In the genomic region with DNA sequence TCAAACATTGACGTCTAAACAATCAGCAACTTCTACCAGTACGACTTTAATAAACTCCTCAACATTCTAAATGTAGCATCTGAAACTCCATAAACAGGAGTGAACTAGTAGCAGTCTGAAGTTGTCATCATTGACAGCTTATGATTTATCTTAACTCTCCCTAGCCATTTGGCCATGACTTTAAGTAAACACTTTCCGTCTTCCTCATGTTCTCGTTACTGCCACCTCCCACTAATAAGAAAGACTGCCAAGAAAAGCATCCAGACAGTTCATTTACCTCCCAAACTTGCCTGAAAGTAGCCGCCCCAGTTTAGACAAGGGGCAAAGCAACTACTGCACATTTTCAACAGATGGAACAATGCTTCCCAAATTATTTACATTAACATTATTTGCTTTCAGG, we compare ENCODE assay signal across 20 cellular contexts.
"Had no signal": no experiment of that assay in that cellular context is flagged by ENCODE, and none has a peak within 500 bp of the region (broad histone marks: within the 10 kb centered on the region; RNA-seq: fewer than 3 reads in every experiment).

No MANE protein-coding gene starts in this region.

- H3K27me3 Mint-ChIP-seq: activated B cell treated with CpG ODN at 0.5 μM for 24 hours; activated CD4-positive, alpha-beta T cell treated with anti-CD3 and anti-CD28 coated beads for 36 hours; activated naive CD8-positive, alpha-beta T cell treated with anti-CD3 and anti-CD28 coated beads, Interleukin-2, amount 10 ng/mL, durations not matched to agents 7 days and 5 days; naive thymus-derived CD8-positive, alpha-beta T cell; T-helper 17 cell had no signal

- H3K4me3 ChIP-seq: left lung, thoracic aorta, upper lobe of left lung had no signal

- H3K9me3 ChIP-seq: thoracic aorta, upper lobe of left lung had no signal

- H3K36me3 Mint-ChIP-seq: activated naive CD8-positive, alpha-beta T cell treated with anti-CD3 and anti-CD28 coated beads, Interleukin-2, amount 10 ng/mL, durations not matched to agents 7 days and 5 days had no signal

- H3K27ac Mint-ChIP-seq: activated B cell treated with CpG ODN at 0.5 μM for 24 hours; activated CD4-positive, alpha-beta T cell treated with anti-CD3 and anti-CD28 coated beads for 36 hours; activated naive CD4-positive, alpha-beta T cell treated with anti-CD3 and anti-CD28 coated beads for 36 hours; activated naive CD8-positive, alpha-beta T cell treated with anti-CD3 and anti-CD28 coated beads, Interleukin-2, amount 10 ng/mL, durations not matched to agents 7 days and 5 days; naive thymus-derived CD8-positive, alpha-beta T cell; progenitor cell of endocrine pancreas; T-helper 17 cell had no signal

- H3K4me1 ChIP-seq: left lung had no signal

- H3K27ac ChIP-seq: left lung, thoracic aorta, upper lobe of left lung had no signal

- ATAC-seq: activated CD4-positive, alpha-beta T cell treated with anti-CD3 and anti-CD28 coated beads for 36 hours; left lung; naive thymus-derived CD8-positive, alpha-beta T cell; T-helper 17 cell had no signal

- H3K4me1 Mint-ChIP-seq: activated B cell treated with CpG ODN at 0.5 μM for 24 hours; activated CD4-positive, alpha-beta T cell treated with anti-CD3 and anti-CD28 coated beads for 36 hours; activated naive CD8-positive, alpha-beta T cell treated with anti-CD3 and anti-CD28 coated beads, Interleukin-2, amount 10 ng/mL, durations not matched to agents 7 days and 5 days had no signal

- H3K27me3 ChIP-seq: left lung, upper lobe of left lung had no signal

- H3K4me3 Mint-ChIP-seq: activated B cell treated with CpG ODN at 0.5 μM for 24 hours; activated CD4-positive, alpha-beta T cell treated with anti-CD3 and anti-CD28 coated beads for 36 hours; activated naive CD4-positive, alpha-beta T cell treated with anti-CD3 and anti-CD28 coated beads for 36 hours; activated naive CD8-positive, alpha-beta T cell treated with anti-CD3 and anti-CD28 coated beads, Interleukin-2, amount 10 ng/mL, durations not matched to agents 7 days and 5 days; naive thymus-derived CD8-positive, alpha-beta T cell; T-helper 17 cell had no signal

- H3K36me3 ChIP-seq: left lung, thoracic aorta, upper lobe of left lung had no signal

- H3K9me3 Mint-ChIP-seq: activated B cell treated with CpG ODN at 0.5 μM for 24 hours; activated naive CD4-positive, alpha-beta T cell treated with anti-CD3 and anti-CD28 coated beads for 36 hours; activated naive CD8-positive, alpha-beta T cell treated with anti-CD3 and anti-CD28 coated beads, Interleukin-2, amount 10 ng/mL, durations not matched to agents 7 days and 5 days; naive thymus-derived CD8-positive, alpha-beta T cell had no signal

- DNase-seq: activated B cell treated with CpG ODN at 0.5 μM for 24 hours; activated CD4-positive, alpha-beta T cell treated with anti-CD3 and anti-CD28 coated beads for 36 hours; activated CD4-positive, alpha-beta T cell treated with anti-CD3 and anti-CD28 coated beads, Interleukin-2, amount 50 U/mL, for 48 hours; activated CD8-positive, alpha-beta memory T cell treated with anti-CD3 and anti-CD28 coated beads, Interleukin-2, amount 50 U/mL, for 48 hours; activated naive CD4-positive, alpha-beta T cell treated with anti-CD3 and anti-CD28 coated beads for 36 hours; activated naive CD8-positive, alpha-beta T cell treated with anti-CD3 and anti-CD28 coated beads, Interleukin-2, amount 10 ng/mL, durations not matched to agents 7 days and 5 days; activated T-cell treated with anti-CD3 and anti-CD28 coated beads, Interleukin-2, amount 50 U/mL, for 48 hours; amniotic stem cell; dermis blood vessel endothelial cell; effector CD8-positive, alpha-beta T cell; kidney; left lung; naive thymus-derived CD8-positive, alpha-beta T cell; stimulated activated CD4-positive, alpha-beta T cell treated with anti-CD3 and anti-CD28 coated beads, Interleukin-4, amount 100 ng/mL, for 24 hours; stimulated activated naive CD4-positive, alpha-beta T cell treated with Interleukin-2 at 50 U/mL for 16 hours; SW 1271; T-helper 17 cell; upper lobe of left lung had no signal
